ENCODE assay signal across 1 cellular context in the genomic region with DNA sequence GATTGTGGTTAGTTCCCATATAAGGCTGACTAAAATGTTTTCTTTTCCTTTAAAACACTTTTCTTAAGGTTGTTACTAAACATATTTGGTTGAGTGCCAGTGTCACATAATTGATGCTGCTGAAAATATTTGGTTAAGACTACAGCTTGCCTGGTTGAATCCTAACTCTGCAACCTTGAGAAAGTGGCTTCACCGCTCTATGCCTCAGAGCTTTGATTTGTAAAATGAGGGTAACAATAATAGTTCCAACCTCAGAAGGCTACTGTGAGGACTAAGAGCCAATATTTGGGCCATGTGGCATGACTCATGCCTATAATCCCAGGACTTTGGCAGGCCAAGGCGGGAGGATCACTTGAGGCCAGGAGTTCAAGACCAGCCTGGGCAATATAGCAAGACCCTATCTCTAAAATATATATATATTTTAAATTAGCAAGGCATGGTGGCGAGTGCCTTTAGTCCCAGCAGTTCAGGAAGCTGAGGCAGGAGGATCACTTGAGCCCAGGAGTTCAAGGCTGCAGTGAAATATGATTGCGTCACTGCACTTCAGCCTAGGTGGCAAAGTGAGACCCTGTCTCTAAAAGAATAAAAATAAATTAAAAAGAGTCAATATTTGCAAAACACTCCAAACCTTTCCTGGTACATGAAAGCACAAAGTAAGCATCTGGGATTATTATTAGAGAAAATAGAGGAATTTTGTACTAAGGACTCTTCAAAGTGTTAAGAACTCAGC.
TF ChIP-seq lines count a peak whose summit lies in the region.

No MANE protein-coding gene starts in this region.

TF ChIP-seq in HepG2, 621 proteins besides CTCF, POLR2A, EP300 and RAD21:
- TF ChIP-seq CEBPB (IDR thresholded peaks at IDR 0.05; ENCODE audit: borderline replicate concordance, low read depth, low read length) (peak; percentile 31; the same call in 1 of the 2 replicates), RFXANK (CRISPR knock-in tag; IDR thresholded peaks at IDR 0.05) (no peak), CEBPG (CRISPR knock-in tag; IDR thresholded peaks at IDR 0.05) (0 out of 2 replicates have a peak, but pooled peaks have one; percentile 18), NFIB (CRISPR knock-in tag; IDR thresholded peaks at IDR 0.05; ENCODE audit: borderline replicate concordance) (no peak), XBP1 (CRISPR knock-in tag; IDR thresholded peaks at IDR 0.05) (no peak)
